Comparison of ENCODE assay signal across 8 cellular contexts in the genomic region with DNA sequence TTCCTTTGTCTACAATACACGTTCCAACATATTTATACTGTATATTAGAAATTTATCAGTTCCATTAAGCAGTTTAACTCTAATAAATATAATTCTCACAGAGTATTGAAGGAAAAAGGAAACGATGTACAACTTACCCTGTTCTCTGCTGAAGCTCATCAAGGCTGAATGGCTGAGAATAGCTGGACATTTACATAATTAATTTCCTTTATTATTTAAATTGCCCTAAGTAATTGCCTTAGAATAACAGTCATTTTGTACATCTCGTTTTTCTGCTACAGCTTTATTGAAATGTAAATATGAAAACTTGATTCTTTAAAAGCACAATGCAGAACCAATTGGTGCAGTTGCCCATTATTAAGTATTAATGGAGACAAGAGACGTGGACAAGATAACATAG.
"Had no signal": no experiment of that assay in that cellular context is flagged by ENCODE, and none has a peak within 500 bp of the region (broad histone marks: within the 10 kb centered on the region; RNA-seq: fewer than 3 reads in every experiment).

No MANE protein-coding gene starts in this region.

- H3K27ac Mint-ChIP-seq: IgD-negative memory B cell had no signal

- DNase-seq: IMR-90, KBM-7, KG1 had no signal

- H3K4me3 ChIP-seq: K562 had no signal

- H3K4me3 Mint-ChIP-seq: IgD-negative memory B cell had no signal

- ATAC-seq: HepG2, K562 had no signal

- H3K4me1 Mint-ChIP-seq: IgD-negative memory B cell had no signal

- H3K27ac ChIP-seq: HL-60, KMS-11 had no signal

- H3K9ac ChIP-seq: KMS-11 had no signal

- H3K27me3 Mint-ChIP-seq: IgD-negative memory B cell had no signal

- H3K4me2 ChIP-seq: KMS-11 had no signal

- H3K36me3 Mint-ChIP-seq: IgD-negative memory B cell had no signal
